Comparison of ENCODE assay signal across 17 cellular contexts in the genomic region with DNA sequence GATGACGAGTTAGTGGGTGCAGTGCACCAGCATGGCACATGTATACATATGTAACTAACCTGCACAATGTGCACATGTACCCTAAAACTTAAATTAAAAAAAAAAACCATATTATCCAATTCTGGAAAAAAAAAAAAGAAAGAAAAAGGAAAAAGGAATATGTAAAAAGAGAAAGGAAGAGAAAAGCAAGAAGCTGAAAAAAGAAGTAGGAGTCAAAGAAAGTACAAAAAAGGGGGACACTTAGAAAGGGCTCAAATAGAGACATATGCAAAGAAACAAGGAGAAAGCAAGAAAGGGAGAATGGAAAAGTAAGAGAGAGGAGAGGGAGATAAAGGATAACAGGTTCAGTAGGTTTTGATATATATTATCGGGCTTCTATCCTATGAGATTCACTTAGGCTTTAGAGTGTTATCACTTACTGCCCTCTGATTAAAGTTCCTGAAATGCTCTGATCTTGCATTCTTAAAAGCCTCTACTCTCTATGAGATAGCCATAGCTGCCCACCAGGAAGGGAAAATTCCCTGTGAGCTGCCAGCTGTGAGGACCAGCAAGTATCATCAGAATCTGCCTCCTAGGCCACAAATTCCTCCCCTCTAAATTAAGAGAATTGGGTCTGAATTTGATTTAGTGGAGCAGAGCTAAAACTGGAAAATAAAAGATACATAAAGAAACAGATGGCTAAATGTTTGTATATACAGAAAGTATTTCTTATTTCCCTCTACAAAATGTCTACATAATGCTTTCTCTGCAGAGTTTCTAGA.
"Had no signal": no experiment of that assay in that cellular context is flagged by ENCODE, and none has a peak within 500 bp of the region (broad histone marks: within the 10 kb centered on the region; RNA-seq: fewer than 3 reads in every experiment).

No MANE protein-coding gene starts in this region.

- H3K4me1 ChIP-seq: gastrocnemius medialis, sigmoid colon had no signal

- H3K27me3 Mint-ChIP-seq: naive thymus-derived CD8-positive, alpha-beta T cell had no signal

- H3K27ac ChIP-seq: dorsolateral prefrontal cortex, gastrocnemius medialis, heart right ventricle, neutrophil, sigmoid colon had no signal

- DNase-seq: cortex of kidney; dorsolateral prefrontal cortex; effector CD8-positive, alpha-beta T cell; gastrocnemius medialis; heart right ventricle; hypothalamus; kidney glomerular epithelial cell; mucosa of descending colon; naive thymus-derived CD8-positive, alpha-beta T cell; posterior cingulate gyrus; sigmoid colon; small intestine; stimulated activated CD4-positive, alpha-beta T cell treated with anti-CD3 and anti-CD28 coated beads, Interleukin-12 subunit alpha, Interleukin-12 subunit beta, amount 100 ng/mL, for 4 hours; stimulated activated naive CD4-positive, alpha-beta T cell treated with Interleukin-2 at 50 U/mL for 16 hours; trophoblast cell had no signal

- H3K9me3 ChIP-seq: gastrocnemius medialis, heart right ventricle, mucosa of descending colon, neutrophil, sigmoid colon had no signal

- H3K36me3 ChIP-seq: gastrocnemius medialis, heart right ventricle, neutrophil, sigmoid colon had no signal

- H3K4me3 ChIP-seq: dorsolateral prefrontal cortex, gastrocnemius medialis, heart right ventricle, mucosa of descending colon, sigmoid colon had no signal

- H3K27me3 ChIP-seq: gastrocnemius medialis, neutrophil, sigmoid colon had no signal

- ATAC-seq: esophagus mucosa; gastrocnemius medialis; heart right ventricle; mucosa of descending colon; naive thymus-derived CD8-positive, alpha-beta T cell had no signal

- H3K4me3 Mint-ChIP-seq: naive thymus-derived CD8-positive, alpha-beta T cell had no signal
